14 cellular contexts compared by ENCODE assay signal in genomic region chr12:86230516-86231146, GRCh38. TPM values are rescaled to one million over a fixed set of nuclear protein-coding genes. Genes with fewer than 3 reads are reported as not detected.
A peak's percentile ranks its signal among the peaks of the same experiment; 100 is the strongest.
DNase-seq lines count a peak whose midpoint lies in the region; ATAC-seq and TF ChIP-seq lines count a peak whose summit lies in the region.
"Had no signal": no experiment of that assay in that cellular context is flagged by ENCODE, and none has a peak within 500 bp of the region (broad histone marks: within the 10 kb centered on the region; RNA-seq: fewer than 3 reads in every experiment).

No MANE protein-coding gene starts in this region.

- TF ChIP-seq CTCF in liver (IDR thresholded peaks at IDR 0.05; ENCODE audit: low read depth, low read length, missing input control) = no peak
- TF ChIP-seq CTCF in right lobe of liver (IDR thresholded peaks at IDR 0.05) = no peak

- DNase-seq in right lobe of liver (no peak), caudate nucleus (lab: John Stamatoyannopoulos, UW) (no peak), lung microvascular endothelial cell (ENCODE audit: low read depth in 2 of 2) (peak; percentile 60 to 97)
- no peak for DNase-seq in stimulated activated CD4-positive, alpha-beta T cell treated with anti-CD3 and anti-CD28 coated beads, Interleukin-15, amount 100 ng/mL, for 24 hours
- DNase-seq: activated naive CD8-positive, alpha-beta T cell treated with anti-CD3 and anti-CD28 coated beads, Interleukin-2, amount 50 U/mL, for 24 hours; activated T-cell treated with anti-CD3 and anti-CD28 coated beads for 4 hours; CD8-positive, alpha-beta memory T cell; GF-D8; MV-4-11 had no signal

- H3K36me3 ChIP-seq in liver (ENCODE audit: control insufficient read depth in 4 of 4, insufficient read depth in 3 of 4, low read depth in 1 of 4, low read length in 3 of 4) (no peaks in the 10 kb centered on the region), right lobe of liver (no peaks in the 10 kb centered on the region)

- no peak for TF ChIP-seq POLR2A in right lobe of liver (IDR thresholded peaks at IDR 0.05)

- ATAC-seq in right lobe of liver = no peak
- no peak for ATAC-seq in GM21528 (IDR thresholded peaks at IDR 0.05; ENCODE audit: low FRiP score, unreplicated experiment)
- no peak for ATAC-seq in GM19452 (IDR thresholded peaks at IDR 0.05; ENCODE audit: unreplicated experiment)
- ATAC-seq in GM18858 (IDR thresholded peaks at IDR 0.05; ENCODE audit: unreplicated experiment) = no peak
- ATAC-seq: activated naive CD8-positive, alpha-beta T cell treated with anti-CD3 and anti-CD28 coated beads, Interleukin-2, amount 50 U/mL, for 24 hours had no signal

- TF ChIP-seq RAD21 in liver (IDR thresholded peaks at IDR 0.05) = no peak

- H3K9me3 ChIP-seq in liver (ENCODE audit: control insufficient read depth in 4 of 4, low read length in 3 of 4) = no peaks in the 10 kb centered on the region
- H3K9me3 ChIP-seq in right lobe of liver = no peaks in the 10 kb centered on the region

- H3K4me3 ChIP-seq in liver (ENCODE audit: low read depth in 1 of 3, low read length in 3 of 3) (no peak overlapping the region), right lobe of liver (no peak overlapping the region)

- H3K4me1 ChIP-seq in liver (ENCODE audit: control insufficient read depth in 4 of 4, insufficient read depth in 4 of 4, low read length in 3 of 4) = no peaks in the 10 kb centered on the region
- no peaks in the 10 kb centered on the region for H3K4me1 ChIP-seq in right lobe of liver

- no peak overlapping the region for H3K27ac ChIP-seq in liver (ENCODE audit: low read depth in 1 of 2, low read length in 2 of 2)
- H3K27ac ChIP-seq in right lobe of liver = no peak overlapping the region
- H3K27ac ChIP-seq in caudate nucleus (ENCODE audit: low read depth, low read length) = peak overlapping the region; percentile 20

- H3K27me3 ChIP-seq in liver (ENCODE audit: control insufficient read depth in 4 of 4, insufficient read depth in 4 of 4, low read length in 3 of 4) = peaks cover 0 to 2% (median 0%) of the 10 kb centered on the region in 4 donors
- no peaks in the 10 kb centered on the region for H3K27me3 ChIP-seq in right lobe of liver

- intact Hi-C loops in right lobe of liver (cut with DNase I) = no loop called here

- WGBS in liver = 59% methylated on average over 8 of the region's 8 CpGs
- WGBS in right lobe of liver (ENCODE audit: insufficient coverage, low coverage, low lambda C conversion rate, missing lambda C conversion rate) = 40% methylated on average over 8 of the region's 8 CpGs

- H3K9ac ChIP-seq in liver (ENCODE audit: low read depth in 1 of 2, low read length in 2 of 2) = no peak overlapping the region

TF ChIP-seq in liver, 16 proteins besides CTCF, POLR2A, EP300 and RAD21:
- no peak for TF ChIP-seq RXRA (IDR thresholded peaks at IDR 0.05)
- TF ChIP-seq NR2F2 (IDR thresholded peaks at IDR 0.05) = peak; percentile 33
- TF ChIP-seq ZBTB33 (IDR thresholded peaks at IDR 0.05) = no peak
- no peak for TF ChIP-seq JUND (IDR thresholded peaks at IDR 0.05)

RNA-seq across cellular contexts. Expression of gene MGAT4C, which starts 25.6 kb away (rescaled TPM):
- total RNA-seq in liver = under 1 TPM; 0.08 to 0.65 TPM
- under 1 TPM; 0.02 to 0.10 TPM for polyA plus RNA-seq in liver
- under 1 TPM in 5 of 6 experiments, not detected in 1; 0.06 to 0.55 (median 0.07) TPM for total RNA-seq in right lobe of liver
- under 0.01 TPM in 2 replicates for total RNA-seq in lung microvascular endothelial cell
- total RNA-seq: CD8-positive, alpha-beta memory T cell; OCI-LY7 had no signal
- polyA plus RNA-seq: CD8-positive, alpha-beta memory T cell had no signal

Comparison
In these comparisons a context has a peak if more than half of its experiments do, and no peak if none do; other contexts are left out.
1. DNase-seq: peak in lung microvascular endothelial cell (2 of 2); none in right lobe of liver (0 of 3), caudate nucleus (0 of 61) and stimulated activated CD4-positive, alpha-beta T cell treated with anti-CD3 and anti-CD28 coated beads, Interleukin-15, amount 100 ng/mL, for 24 hours (single experiment).